ENCODE assay signal across 22 cellular contexts in genomic region chr6:124676033-124676432, GRCh38.
DNase-seq lines count a peak whose midpoint lies in the region; ATAC-seq and TF ChIP-seq lines count a peak whose summit lies in the region.
"Had no signal": no experiment of that assay in that cellular context is flagged by ENCODE, and none has a peak within 500 bp of the region (broad histone marks: within the 10 kb centered on the region; RNA-seq: fewer than 3 reads in every experiment).

No MANE protein-coding gene starts in this region.

- H3K9me3 Mint-ChIP-seq in MCF 10A (ENCODE audit: unreplicated experiment): peaks cover 23% of the 10 kb centered on the region

- no peak for TF ChIP-seq CTCF in MCF 10A (IDR thresholded peaks at IDR 0.05; ENCODE audit: unreplicated experiment)
- TF ChIP-seq CTCF in breast epithelium (IDR thresholded peaks at IDR 0.05): no peak
- no peak for TF ChIP-seq CTCF in choroid plexus epithelial cell (conservative IDR thresholded peaks at IDR 0.05; ENCODE audit: low read depth, low read length)
- TF ChIP-seq CTCF in gastrocnemius medialis (IDR thresholded peaks at IDR 0.05 in 4 of 5, conservative IDR thresholded peaks at IDR 0.05 in 1 of 5): no peak

- intact Hi-C loops in MCF 10A (cut with micrococcal nuclease) (loop anchor here (10.0 kb wide), 2 partner anchors 471 to 871 kb away; partner anchors contain the start of gene NKAIN2), breast epithelium (cut with DNase I; ENCODE audit: low total_unique reads) (no loop called here), gastrocnemius medialis (cut with DNase I; ENCODE audit: low total_unique reads) (no loop called here)

- peaks cover 32% of the 10 kb centered on the region for H3K4me1 Mint-ChIP-seq in MCF 10A (ENCODE audit: insufficient read depth, unreplicated experiment)
- H3K4me1 Mint-ChIP-seq: naive B cell had no signal

- no peaks in the 10 kb centered on the region for H3K27me3 Mint-ChIP-seq in MCF 10A (ENCODE audit: insufficient read depth, unreplicated experiment)
- H3K27me3 Mint-ChIP-seq: naive B cell had no signal

- no peak for TF ChIP-seq POLR2A in breast epithelium (IDR thresholded peaks at IDR 0.05)
- TF ChIP-seq POLR2A in gastrocnemius medialis (IDR thresholded peaks at IDR 0.05): no peak

- H3K36me3 ChIP-seq in breast epithelium (no peaks in the 10 kb centered on the region), gastrocnemius medialis (no peaks in the 10 kb centered on the region)
- H3K36me3 ChIP-seq: BLaER1, pancreas, sigmoid colon, WERI-Rb-1 had no signal

- peak; percentile 59 for DNase-seq in MCF 10A (ENCODE audit: unreplicated experiment)
- DNase-seq in breast epithelium (ENCODE audit: low spot score in 2 of 2): no peak
- peak; percentile 94 for DNase-seq in choroid plexus epithelial cell (ENCODE audit: low read depth)
- peak; percentile 10 for DNase-seq in kidney glomerular epithelial cell (lab: John Stamatoyannopoulos, UW)
- DNase-seq in gastrocnemius medialis: no peak
- no peak for DNase-seq in cortex of kidney (lab: John Stamatoyannopoulos, UW)
- DNase-seq in stimulated activated CD4-positive, alpha-beta T cell treated with anti-CD3 and anti-CD28 coated beads, Interleukin-15, amount 100 ng/mL, for 24 hours: no peak
- DNase-seq: activated CD4-positive, alpha-beta T cell treated with anti-CD3 and anti-CD28 coated beads, Interleukin-2, amount 50 U/mL, for 48 hours; activated naive CD4-positive, alpha-beta T cell treated with anti-CD3 and anti-CD28 coated beads, Interleukin-2, amount 50 U/mL, for 16 hours; activated T-cell treated with anti-CD3 and anti-CD28 coated beads, Interleukin-2, amount 50 U/mL, for 1 hour; naive B cell; NCI-H1417; NCI-H526 treated with DMSO at 0.1 percent for 48 hours; pancreas; SHP77; sigmoid colon; stimulated activated CD4-positive, alpha-beta T cell treated with anti-CD3 and anti-CD28 coated beads, Interleukin-2, amount 100 ng/mL, for 48 hours; WERI-Rb-1 had no signal

- POLR2A ChIA-PET in MCF 10A (lab: Yijun Ruan, JAX): interaction anchor here (0.6 to 1.0 kb wide), 5 partner anchors 14 to 132 kb away, joined by 3 to 4 read pairs (median 3); no protein-coding TSS in a partner anchor

- H3K9me3 ChIP-seq in breast epithelium (peaks cover 20 to 55% of the 10 kb centered on the region in 2 donors), gastrocnemius medialis (peaks cover 0 to 7% (median 0%) of the 10 kb centered on the region in 3 donors)
- H3K9me3 ChIP-seq: pancreas had no signal

- ATAC-seq in gastrocnemius medialis (no peak), GM19035 (IDR thresholded peaks at IDR 0.05; ENCODE audit: unreplicated experiment) (no peak)
- ATAC-seq: pancreas had no signal

- no TSS peak for BruUV-seq in MCF 10A (replicated peaks; lab: Mats Ljungman, UMichigan)

- H3K36me3 Mint-ChIP-seq in MCF 10A (ENCODE audit: insufficient read depth, unreplicated experiment): no peaks in the 10 kb centered on the region

- H3K4me3 Mint-ChIP-seq in MCF 10A (ENCODE audit: unreplicated experiment): peak overlapping the region; percentile 51
- H3K4me3 Mint-ChIP-seq: naive B cell; T-helper 1 cell treated with Interleukin-12 subunit alpha and Interleukin-12 subunit beta and Interleukin-4 antibody, amounts not matched to agents 30 μg/mL and 1 μg/mL, for 36 hours had no signal

- no peaks in the 10 kb centered on the region for H3K4me1 ChIP-seq in breast epithelium
- H3K4me1 ChIP-seq in gastrocnemius medialis: no peaks in the 10 kb centered on the region
- H3K4me1 ChIP-seq: pancreas, sigmoid colon had no signal

- in situ Hi-C loops in gastrocnemius medialis (cut with MboI; ENCODE audit: low sequenced_read_pairs in 4 of 4): no loop called here

- no peak overlapping the region for H3K27ac ChIP-seq in breast epithelium
- H3K27ac ChIP-seq in gastrocnemius medialis: no peak overlapping the region
- H3K27ac ChIP-seq: 22Rv1, BLaER1, pancreas, sigmoid colon, WERI-Rb-1 had no signal

- H3K27ac Mint-ChIP-seq in MCF 10A (ENCODE audit: low read depth, unreplicated experiment): peak overlapping the region; percentile 91
- H3K27ac Mint-ChIP-seq: naive B cell; T-helper 1 cell treated with Interleukin-12 subunit alpha and Interleukin-12 subunit beta and Interleukin-4 antibody, amounts not matched to agents 30 μg/mL and 1 μg/mL, for 36 hours had no signal

- H3K27me3 ChIP-seq in breast epithelium (no peaks in the 10 kb centered on the region), gastrocnemius medialis (no peaks in the 10 kb centered on the region)
- H3K27me3 ChIP-seq: BLaER1, pancreas, sigmoid colon had no signal

- H3K4me3 ChIP-seq in breast epithelium: no peak overlapping the region
- H3K4me3 ChIP-seq in choroid plexus epithelial cell (ENCODE audit: low read depth, low read length): no peak overlapping the region
- no peak overlapping the region for H3K4me3 ChIP-seq in gastrocnemius medialis
- H3K4me3 ChIP-seq: BLaER1, pancreas, sigmoid colon had no signal

- CTCF ChIA-PET in MCF 10A (lab: Yijun Ruan, JAX): no interaction called here

Comparison
In these comparisons a context has a peak if more than half of its experiments do, and no peak if none do; other contexts are left out.
1. DNase-seq: peak in MCF 10A (single experiment), choroid plexus epithelial cell (single experiment) and kidney glomerular epithelial cell (single experiment); none in breast epithelium (0 of 2), gastrocnemius medialis (0 of 2), cortex of kidney (single experiment) and stimulated activated CD4-positive, alpha-beta T cell treated with anti-CD3 and anti-CD28 coated beads, Interleukin-15, amount 100 ng/mL, for 24 hours (single experiment).